12 cellular contexts compared by ENCODE assay signal in the genomic region with DNA sequence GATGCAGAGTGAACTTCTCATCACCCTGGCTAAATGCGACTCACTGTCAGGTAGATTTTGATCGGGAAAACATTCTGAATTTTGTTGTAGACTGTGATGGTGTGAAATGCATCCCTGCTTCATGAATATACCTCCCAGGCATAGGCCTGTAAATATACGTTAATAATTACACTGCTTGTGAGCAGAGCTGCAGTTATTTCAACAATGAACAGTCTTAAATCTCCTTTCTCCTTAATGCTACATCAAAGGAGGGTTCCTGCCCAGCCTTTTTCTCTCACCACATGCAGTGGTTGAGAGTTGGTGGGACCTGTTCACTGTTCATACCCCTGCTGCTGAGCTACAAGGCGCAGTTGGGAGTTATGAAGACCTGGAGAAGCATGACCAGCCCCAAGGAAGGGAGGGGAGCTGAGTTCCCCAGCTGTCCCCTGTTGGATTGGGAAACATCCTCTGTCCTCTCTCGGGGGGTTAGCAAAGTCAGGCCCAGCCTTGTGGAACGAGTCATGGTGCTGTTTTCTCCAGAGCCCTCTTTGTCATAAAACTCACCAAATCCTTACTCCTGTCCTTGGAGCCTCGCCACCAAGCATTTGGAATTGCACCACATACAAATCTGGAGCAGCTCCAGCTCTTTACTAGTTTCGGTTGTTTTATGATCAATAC.
"Had no signal": no experiment of that assay in that cellular context is flagged by ENCODE, and none has a peak within 500 bp of the region (broad histone marks: within the 10 kb centered on the region; RNA-seq: fewer than 3 reads in every experiment).

No MANE protein-coding gene starts in this region.

- H3K9me3 Mint-ChIP-seq: activated B cell treated with CpG ODN at 0.5 μM for 24 hours; activated naive CD4-positive, alpha-beta T cell treated with anti-CD3 and anti-CD28 coated beads, Interleukin-2, amount 10 ng/mL, durations not matched to agents 7 days and 5 days had no signal

- ATAC-seq: left lobe of liver had no signal

- H3K4me3 ChIP-seq: coronary artery, skin epidermis, thyroid gland, uterus had no signal

- H3K4me1 ChIP-seq: uterus had no signal

- H3K4me1 Mint-ChIP-seq: activated B cell treated with CpG ODN at 0.5 μM for 24 hours; activated CD4-positive, alpha-beta T cell treated with anti-CD3 and anti-CD28 coated beads, Interleukin-2, amount 10 ng/mL, durations not matched to agents 7 days and 5 days; activated naive CD4-positive, alpha-beta T cell treated with anti-CD3 and anti-CD28 coated beads, Interleukin-2, amount 10 ng/mL, durations not matched to agents 7 days and 5 days had no signal

- H3K4me3 Mint-ChIP-seq: activated B cell treated with CpG ODN at 0.5 μM for 24 hours; activated CD4-positive, alpha-beta T cell treated with anti-CD3 and anti-CD28 coated beads, Interleukin-2, amount 10 ng/mL, durations not matched to agents 7 days and 5 days; activated naive CD4-positive, alpha-beta T cell treated with anti-CD3 and anti-CD28 coated beads, Interleukin-2, amount 10 ng/mL, durations not matched to agents 7 days and 5 days; T-helper 1 cell treated with Interleukin-12 subunit alpha and Interleukin-12 subunit beta and Interleukin-4 antibody, amounts not matched to agents 30 μg/mL and 1 μg/mL, for 36 hours had no signal

- H3K27me3 Mint-ChIP-seq: activated B cell treated with CpG ODN at 0.5 μM for 24 hours had no signal

- H3K36me3 Mint-ChIP-seq: activated naive CD4-positive, alpha-beta T cell treated with anti-CD3 and anti-CD28 coated beads, Interleukin-2, amount 10 ng/mL, durations not matched to agents 7 days and 5 days had no signal

- DNase-seq: activated B cell treated with CpG ODN at 0.5 μM for 24 hours; activated CD4-positive, alpha-beta T cell treated with anti-CD3 and anti-CD28 coated beads, Interleukin-2, amount 10 ng/mL, durations not matched to agents 7 days and 5 days; activated CD8-positive, alpha-beta memory T cell treated with anti-CD3 and anti-CD28 coated beads for 24 hours; activated naive CD4-positive, alpha-beta T cell treated with anti-CD3 and anti-CD28 coated beads, Interleukin-2, amount 10 ng/mL, durations not matched to agents 7 days and 5 days; effector CD4-positive, alpha-beta T cell; mammary epithelial cell; thyroid gland; uterus had no signal

- H3K9me3 ChIP-seq: thyroid gland, uterus had no signal

- H3K27ac Mint-ChIP-seq: activated B cell treated with CpG ODN at 0.5 μM for 24 hours; activated CD4-positive, alpha-beta T cell treated with anti-CD3 and anti-CD28 coated beads, Interleukin-2, amount 10 ng/mL, durations not matched to agents 7 days and 5 days; activated naive CD4-positive, alpha-beta T cell treated with anti-CD3 and anti-CD28 coated beads, Interleukin-2, amount 10 ng/mL, durations not matched to agents 7 days and 5 days; T-helper 1 cell treated with Interleukin-12 subunit alpha and Interleukin-12 subunit beta and Interleukin-4 antibody, amounts not matched to agents 30 μg/mL and 1 μg/mL, for 36 hours had no signal

- H3K36me3 ChIP-seq: thyroid gland, uterus had no signal

- H3K27ac ChIP-seq: coronary artery, thyroid gland, uterus had no signal

- H3K27me3 ChIP-seq: thyroid gland, uterus had no signal
